22 cellular contexts compared by ENCODE assay signal in the genomic region with DNA sequence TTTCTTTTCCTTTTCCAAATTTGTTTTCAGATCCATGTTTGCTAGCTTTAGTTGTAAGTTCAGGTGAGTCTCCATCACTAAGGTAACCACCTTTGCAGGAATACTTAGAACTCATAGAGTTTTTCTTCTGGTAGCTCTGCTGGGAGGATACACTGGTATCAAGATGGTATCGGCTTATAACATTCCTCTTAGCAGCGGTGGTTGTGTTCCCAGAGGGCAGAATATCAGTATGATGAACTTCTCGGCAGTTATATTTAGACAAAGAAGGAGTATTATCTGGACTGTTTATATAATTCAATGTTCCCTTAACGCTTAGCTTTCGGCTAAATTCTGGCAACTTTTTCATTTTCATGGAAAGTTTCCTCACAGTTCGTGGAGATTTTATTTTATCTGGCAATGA.
"Had no signal": no experiment of that assay in that cellular context is flagged by ENCODE, and none has a peak within 500 bp of the region (broad histone marks: within the 10 kb centered on the region; RNA-seq: fewer than 3 reads in every experiment).

No MANE protein-coding gene starts in this region.

- ATAC-seq: naive thymus-derived CD8-positive, alpha-beta T cell; stimulated activated effector memory CD8-positive, alpha-beta T cell treated with anti-CD3 and anti-CD28 coated beads, Interleukin-12 subunit alpha, Interleukin-12 subunit beta, amount 100 ng/mL, for 72 hours had no signal

- H3K27me3 Mint-ChIP-seq: activated CD4-positive, alpha-beta memory T cell treated with anti-CD3 and anti-CD28 coated beads for 36 hours; activated naive CD8-positive, alpha-beta T cell treated with anti-CD3 and anti-CD28 coated beads, Interleukin-2, amount 10 ng/mL, durations not matched to agents 7 days and 5 days; dendritic cell treated with granulocyte-macrophage colony-stimulating factor and Interleukin-4, amounts not matched to agents 40 ng/mL and 50 ng/mL, for 4 days; naive thymus-derived CD8-positive, alpha-beta T cell; progenitor cell of endocrine pancreas had no signal

- H3K27ac ChIP-seq: stomach, suprapubic skin, uterus had no signal

- H3K9me3 ChIP-seq: stomach, suprapubic skin, uterus had no signal

- FAIRE-seq: small intestine had no signal

- H3K36me3 ChIP-seq: uterus had no signal

- H3K27ac Mint-ChIP-seq: activated CD4-positive, alpha-beta memory T cell treated with anti-CD3 and anti-CD28 coated beads for 36 hours; activated naive CD4-positive, alpha-beta T cell treated with anti-CD3 and anti-CD28 coated beads for 36 hours; activated naive CD8-positive, alpha-beta T cell treated with anti-CD3 and anti-CD28 coated beads, Interleukin-2, amount 10 ng/mL, durations not matched to agents 7 days and 5 days; dendritic cell treated with granulocyte-macrophage colony-stimulating factor and Interleukin-4, amounts not matched to agents 40 ng/mL and 50 ng/mL, for 4 days; progenitor cell of endocrine pancreas; stimulated activated effector memory CD8-positive, alpha-beta T cell treated with anti-CD3 and anti-CD28 coated beads, Interleukin-12 subunit alpha, Interleukin-12 subunit beta, amount 100 ng/mL, for 72 hours; T-helper 1 cell treated with Interleukin-12 subunit alpha and Interleukin-12 subunit beta and Interleukin-4 antibody, amounts not matched to agents 30 μg/mL and 1 μg/mL, for 36 hours had no signal

- H3K4me3 Mint-ChIP-seq: activated CD4-positive, alpha-beta memory T cell treated with anti-CD3 and anti-CD28 coated beads for 36 hours; activated naive CD4-positive, alpha-beta T cell treated with anti-CD3 and anti-CD28 coated beads for 36 hours; activated naive CD8-positive, alpha-beta T cell treated with anti-CD3 and anti-CD28 coated beads, Interleukin-2, amount 10 ng/mL, durations not matched to agents 7 days and 5 days; dendritic cell treated with granulocyte-macrophage colony-stimulating factor and Interleukin-4, amounts not matched to agents 40 ng/mL and 50 ng/mL, for 4 days; naive thymus-derived CD8-positive, alpha-beta T cell; stimulated activated effector memory CD8-positive, alpha-beta T cell treated with anti-CD3 and anti-CD28 coated beads, Interleukin-12 subunit alpha, Interleukin-12 subunit beta, amount 100 ng/mL, for 72 hours; T-helper 1 cell treated with Interleukin-12 subunit alpha and Interleukin-12 subunit beta and Interleukin-4 antibody, amounts not matched to agents 30 μg/mL and 1 μg/mL, for 36 hours had no signal

- H3K4me1 ChIP-seq: suprapubic skin had no signal

- DNase-seq: activated CD4-positive, alpha-beta memory T cell treated with anti-CD3 and anti-CD28 coated beads for 36 hours; activated CD4-positive, alpha-beta T cell treated with anti-CD3 and anti-CD28 coated beads for 48 hours; activated CD4-positive, CD25-positive, alpha-beta regulatory T cell; activated naive CD4-positive, alpha-beta T cell treated with anti-CD3 and anti-CD28 coated beads for 36 hours; activated naive CD8-positive, alpha-beta T cell treated with anti-CD3 and anti-CD28 coated beads, Interleukin-2, amount 10 ng/mL, durations not matched to agents 7 days and 5 days; activated T-cell treated with anti-CD3 and anti-CD28 coated beads, Interleukin-2, amount 50 U/mL, for 48 hours; amygdala; caudate nucleus; effector CD8-positive, alpha-beta T cell; kidney; naive thymus-derived CD8-positive, alpha-beta T cell; small intestine; stimulated activated CD4-positive, alpha-beta T cell treated with anti-CD3 and anti-CD28 coated beads, Interleukin-2, amount 100 ng/mL, for 24 hours; stomach; T1000; trophoblast cell; uterus had no signal

- H3K27me3 ChIP-seq: stomach, suprapubic skin, uterus had no signal

- H3K9me3 Mint-ChIP-seq: activated CD4-positive, alpha-beta memory T cell treated with anti-CD3 and anti-CD28 coated beads for 36 hours; activated naive CD4-positive, alpha-beta T cell treated with anti-CD3 and anti-CD28 coated beads for 36 hours; activated naive CD8-positive, alpha-beta T cell treated with anti-CD3 and anti-CD28 coated beads, Interleukin-2, amount 10 ng/mL, durations not matched to agents 7 days and 5 days; dendritic cell treated with granulocyte-macrophage colony-stimulating factor and Interleukin-4, amounts not matched to agents 40 ng/mL and 50 ng/mL, for 4 days; naive thymus-derived CD8-positive, alpha-beta T cell; stimulated activated effector memory CD8-positive, alpha-beta T cell treated with anti-CD3 and anti-CD28 coated beads, Interleukin-12 subunit alpha, Interleukin-12 subunit beta, amount 100 ng/mL, for 72 hours; T-helper 1 cell treated with Interleukin-12 subunit alpha and Interleukin-12 subunit beta and Interleukin-4 antibody, amounts not matched to agents 30 μg/mL and 1 μg/mL, for 36 hours had no signal

- H3K4me3 ChIP-seq: stomach, suprapubic skin, uterus had no signal
